In genomic region chr4:7032591-7032990, GRCh38 we compare ENCODE assay signal across 21 cellular contexts. TPM values are rescaled to one million over a fixed set of nuclear protein-coding genes. Genes with fewer than 3 reads are reported as not detected.
DNase-seq lines count a peak whose midpoint lies in the region; ATAC-seq and TF ChIP-seq lines count a peak whose summit lies in the region.
"Had no signal": no experiment of that assay in that cellular context is flagged by ENCODE, and none has a peak within 500 bp of the region (broad histone marks: within the 10 kb centered on the region; RNA-seq: fewer than 3 reads in every experiment).

No MANE protein-coding gene starts in this region.

- no peak overlapping the region for H3K14ac ChIP-seq in H9 (ENCODE audit: insufficient read depth, low read length)

- H3K27ac ChIP-seq in H9 (ENCODE audit: insufficient read length, low read depth, low read length) (no peak overlapping the region), left lung (no peak overlapping the region), caudate nucleus (ENCODE audit: low read depth, low read length) (no peak overlapping the region), thyroid gland (no peak overlapping the region)
- H3K27ac ChIP-seq: GM23248 had no signal

- no peaks in the 10 kb centered on the region for H3K23me2 ChIP-seq in H9 (ENCODE audit: insufficient read length, low read depth, low read length, poor library complexity, severe bottlenecking)

- H3K23ac ChIP-seq in H9 (ENCODE audit: insufficient read length, low read depth, low read length), result no peak overlapping the region

- no peak overlapping the region for H2BK12ac ChIP-seq in H9 (ENCODE audit: insufficient read length, low read depth, low read length)

- H4K91ac ChIP-seq in H9 (ENCODE audit: insufficient read length, low read depth, low read length), result no peak overlapping the region

- H3K4me2 ChIP-seq in H9 (ENCODE audit: insufficient read depth, insufficient read length, low read length), result no peak overlapping the region

- H3K27me3 ChIP-seq in H9 (ENCODE audit: insufficient read depth, low read length) (no peaks in the 10 kb centered on the region), left lung (no peaks in the 10 kb centered on the region), thyroid gland (no peaks in the 10 kb centered on the region)

- no peaks in the 10 kb centered on the region for H3K9me3 ChIP-seq in H9 (ENCODE audit: control insufficient read depth, low read depth, low read length)
- H3K9me3 ChIP-seq in left lung, result no peaks in the 10 kb centered on the region
- no peaks in the 10 kb centered on the region for H3K9me3 ChIP-seq in thyroid gland
- H3K9me3 ChIP-seq: Caco-2 had no signal

- H3K79me2 ChIP-seq in H9 (ENCODE audit: insufficient read depth, low read length), result no peaks in the 10 kb centered on the region

- no peak overlapping the region for H3K9ac ChIP-seq in H9 (ENCODE audit: extremely low read depth, insufficient read length, low read length)
- H3K9ac ChIP-seq: GM23248 had no signal

- peaks cover 22 to 38% (median 36%) of the 10 kb centered on the region in 3 experiments; a peak in 6 of 7 replicates for H3K36me3 Mint-ChIP-seq in H9 (ENCODE audit: insufficient read depth in 1 of 3, low read depth in 3 of 3)
- peaks cover 15% of the 10 kb centered on the region for H3K36me3 Mint-ChIP-seq in chondrocyte (ENCODE audit: low read depth)

- H3K4me3 Mint-ChIP-seq in H9 (no peak overlapping the region), chondrocyte (ENCODE audit: unreplicated experiment) (no peak overlapping the region)
- H3K4me3 Mint-ChIP-seq: CD4-positive, alpha-beta T cell had no signal

- H4K8ac ChIP-seq in H9 (replicated peaks; ENCODE audit: insufficient read length, low read depth, low read length), result no peak overlapping the region

- H3K27ac Mint-ChIP-seq in H9 (peak overlapping the region; percentile 36 to 73 (median 40); a peak in 2 of 7 replicates), chondrocyte (ENCODE audit: unreplicated experiment) (peak overlapping the region; percentile 78)
- H3K27ac Mint-ChIP-seq: CD4-positive, alpha-beta T cell had no signal

- H3K4me1 ChIP-seq in H9 (ENCODE audit: insufficient read depth, low read length) (no peaks in the 10 kb centered on the region), left lung (peaks cover 0 to 13% of the 10 kb centered on the region in 2 donors), thyroid gland (no peaks in the 10 kb centered on the region)

- DNase-seq in H9 (no peak), chondrocyte (ENCODE audit: low spot score) (no peak), left lung (no peak), NCI-H187 (lab: John Stamatoyannopoulos, UW) (no peak), caudate nucleus (lab: John Stamatoyannopoulos, UW) (no peak), thyroid gland (no peak)
- DNase-seq: Caco-2; CD4-positive, alpha-beta T cell; GF-D8; GM23248; MM.1S; NCI-H1092 treated with DMSO at 0.1 percent for 48 hours; NCI-H146; NCI-H2107; NCI-H510A treated with DMSO at 0.1 percent for 48 hours; NCI-H774; OCI-M1; RPMI8226 had no signal

- H2AFZ ChIP-seq in H9 (ENCODE audit: low read length), result no peak overlapping the region
- H2AFZ ChIP-seq: GM23248 had no signal

- no peak overlapping the region for H2BK120ac ChIP-seq in H9 (ENCODE audit: low read depth, low read length, poor library complexity, severe bottlenecking)

- TF ChIP-seq CTCF in H9 (conservative IDR thresholded peaks at IDR 0.05), result no peak
- TF ChIP-seq CTCF in chondrocyte (IDR thresholded peaks at IDR 0.05), result no peak
- TF ChIP-seq CTCF in left lung (IDR thresholded peaks at IDR 0.05), result no peak
- TF ChIP-seq CTCF in thyroid gland (IDR thresholded peaks at IDR 0.05), result no peak

- H3K27me3 Mint-ChIP-seq in H9 (ENCODE audit: low read depth), result no peaks in the 10 kb centered on the region; the same call in 1 of the 2 replicates
- no peaks in the 10 kb centered on the region for H3K27me3 Mint-ChIP-seq in chondrocyte (ENCODE audit: low read depth)
- H3K27me3 Mint-ChIP-seq: CD4-positive, alpha-beta T cell had no signal

- H3K9me3 Mint-ChIP-seq in H9, result no peaks in the 10 kb centered on the region; a peak in 1 of 5 replicates
- no peaks in the 10 kb centered on the region for H3K9me3 Mint-ChIP-seq in chondrocyte (ENCODE audit: low read depth)
- H3K9me3 Mint-ChIP-seq: CD4-positive, alpha-beta T cell had no signal

- H3K18ac ChIP-seq in H9 (ENCODE audit: insufficient read length, low read depth, low read length), result no peak overlapping the region

- no peak overlapping the region for H2BK5ac ChIP-seq in H9 (ENCODE audit: insufficient read length, low read length)

- no peak overlapping the region for H3K56ac ChIP-seq in H9 (ENCODE audit: insufficient read length, low read depth, low read length)

- no peak overlapping the region for H4K5ac ChIP-seq in H9 (ENCODE audit: insufficient read length, low read depth, low read length)

- H2BK20ac ChIP-seq in H9 (ENCODE audit: low read depth, low read length, poor library complexity, severe bottlenecking), result no peak overlapping the region

- no peaks in the 10 kb centered on the region for H4K20me1 ChIP-seq in H9 (ENCODE audit: control insufficient read depth, insufficient read depth, insufficient read length)

- WGBS in H9 (ENCODE audit: extremely low coverage, insufficient read length, low lambda C conversion rate), result no CpG with 5 or more reads among the region's 8 CpGs
- 83 to 89% methylated on average over 6 to 7 of the region's 8 CpGs for WGBS in thyroid gland, 2 donors

- H3K79me1 ChIP-seq in H9 (ENCODE audit: insufficient read depth, low read depth, low read length, poor library complexity, severe bottlenecking), result no peaks in the 10 kb centered on the region

- no peak overlapping the region for H2AK5ac ChIP-seq in H9 (ENCODE audit: insufficient read length, low read length)

- TF ChIP-seq POLR2A in thyroid gland (IDR thresholded peaks at IDR 0.05), result no peak

- no peak overlapping the region for H3K4ac ChIP-seq in H9 (ENCODE audit: low read depth, low read length)

- H2BK15ac ChIP-seq in H9 (ENCODE audit: low read depth, low read length), result no peak overlapping the region

- H3K4me3 ChIP-seq in left lung (no peak overlapping the region), thyroid gland (replicated peaks in 1 of 3) (no peak overlapping the region)
- H3K4me3 ChIP-seq: GM12878, GM23248 had no signal

- no peak overlapping the region for H3T11ph ChIP-seq in H9 (ENCODE audit: low read length)

- H3K4me1 Mint-ChIP-seq in H9 (0 out of 4 replicates have a peak, but pooled peaks cover 0 to 2% of the 10 kb centered on the region in 2 experiments), chondrocyte (ENCODE audit: low read depth) (peaks cover 42% of the 10 kb centered on the region)

- H3K36me3 ChIP-seq in left lung (peaks cover 0 to 51% of the 10 kb centered on the region in 2 donors), thyroid gland (peaks cover 16 to 21% of the 10 kb centered on the region in 2 donors)

- peak; percentile 11 for ATAC-seq in left lung
- no peak for ATAC-seq in HG03196 (IDR thresholded peaks at IDR 0.05; ENCODE audit: unreplicated experiment)
- ATAC-seq: GM12878, HCT116 had no signal

- intact Hi-C loops in left lung (cut with DNase I) (no loop called here), thyroid gland (cut with DNase I) (loop anchor here (5.0 kb wide), 1 partner anchor 40 kb away; no protein-coding TSS in a partner anchor)

RNA-seq across cellular contexts. Expression of gene TADA2B, which starts 10.6 kb away (rescaled TPM):
- 14.0 and 17.0 TPM in 2 replicates for total RNA-seq in H9 (2021)
- total RNA-seq in chondrocyte, result 18.5 to 18.9 TPM (median 18.8 TPM) in 3 replicates
- total RNA-seq in left lung, result 10 to 100 TPM; 19.4 to 20.1 TPM
- 10 to 100 TPM; 17.9 to 34.1 (median 26.6) TPM for total RNA-seq in thyroid gland

RNA-seq across cellular contexts. Expression of gene GRPEL1, which starts 35.3 kb away (rescaled TPM):
- 40.7 and 41.3 TPM in 2 replicates for total RNA-seq in H9 (2021)
- total RNA-seq in chondrocyte, result 21.8 to 25.8 TPM (median 24.1 TPM) in 3 replicates
- 10 to 100 TPM; 20.1 to 33.9 TPM for total RNA-seq in left lung
- total RNA-seq in thyroid gland, result 10 to 100 TPM; 13.4 to 21.9 (median 17.5) TPM
